Comparison of ENCODE assay signal across 1 cellular context in the genomic region with DNA sequence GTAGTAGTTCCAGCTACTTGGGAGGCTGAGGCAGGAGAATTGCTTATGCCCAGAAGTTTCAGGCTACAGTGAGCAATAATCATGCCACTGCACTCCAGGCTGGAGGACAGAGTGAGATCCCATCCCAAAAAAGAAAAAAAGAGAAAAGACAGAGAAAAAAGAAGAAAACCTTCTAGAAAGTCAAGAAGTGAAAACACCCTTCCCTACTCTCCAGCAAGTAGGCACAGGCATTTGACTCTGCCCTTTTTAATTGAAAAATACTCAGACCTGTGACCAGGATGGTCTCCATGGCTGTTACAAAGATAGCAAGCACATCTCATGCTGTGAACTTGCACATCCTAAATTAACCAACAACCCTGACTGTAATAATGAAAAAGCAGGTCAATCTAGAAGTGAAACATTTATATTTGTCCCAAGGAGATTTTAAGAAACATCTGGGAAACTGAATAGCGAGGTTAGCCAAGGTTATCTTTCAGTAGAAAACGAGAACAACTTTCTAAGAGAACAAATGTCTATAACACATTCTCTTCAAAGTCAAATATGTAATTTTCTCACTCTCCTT.
TF ChIP-seq lines count a peak whose summit lies in the region.

No MANE protein-coding gene starts in this region.

TF ChIP-seq in WTC11, 78 proteins besides CTCF, POLR2A, EP300 and RAD21 (continued from another document):
- TF ChIP-seq ATF3 (CRISPR knock-in tag; conservative IDR thresholded peaks at IDR 0.05) (no peak), RELA (CRISPR knock-in tag; IDR thresholded peaks at IDR 0.05; ENCODE audit: borderline replicate concordance) (no peak), ATF6 (CRISPR knock-in tag; IDR thresholded peaks at IDR 0.05) (no peak), ESRRA (CRISPR knock-in tag; IDR thresholded peaks at IDR 0.05; ENCODE audit: borderline replicate concordance) (no peak), NFE2L1 (CRISPR knock-in tag; IDR thresholded peaks at IDR 0.05) (no peak), ZNF416 (CRISPR knock-in tag; IDR thresholded peaks at IDR 0.05) (no peak), NR1H2 (CRISPR knock-in tag; IDR thresholded peaks at IDR 0.05) (no peak), PRRX2 (CRISPR knock-in tag; IDR thresholded peaks at IDR 0.05) (no peak)
TF ChIP-seq in WTC11: peak in this region for 0.
